11 cellular contexts compared by ENCODE assay signal in the genomic region with DNA sequence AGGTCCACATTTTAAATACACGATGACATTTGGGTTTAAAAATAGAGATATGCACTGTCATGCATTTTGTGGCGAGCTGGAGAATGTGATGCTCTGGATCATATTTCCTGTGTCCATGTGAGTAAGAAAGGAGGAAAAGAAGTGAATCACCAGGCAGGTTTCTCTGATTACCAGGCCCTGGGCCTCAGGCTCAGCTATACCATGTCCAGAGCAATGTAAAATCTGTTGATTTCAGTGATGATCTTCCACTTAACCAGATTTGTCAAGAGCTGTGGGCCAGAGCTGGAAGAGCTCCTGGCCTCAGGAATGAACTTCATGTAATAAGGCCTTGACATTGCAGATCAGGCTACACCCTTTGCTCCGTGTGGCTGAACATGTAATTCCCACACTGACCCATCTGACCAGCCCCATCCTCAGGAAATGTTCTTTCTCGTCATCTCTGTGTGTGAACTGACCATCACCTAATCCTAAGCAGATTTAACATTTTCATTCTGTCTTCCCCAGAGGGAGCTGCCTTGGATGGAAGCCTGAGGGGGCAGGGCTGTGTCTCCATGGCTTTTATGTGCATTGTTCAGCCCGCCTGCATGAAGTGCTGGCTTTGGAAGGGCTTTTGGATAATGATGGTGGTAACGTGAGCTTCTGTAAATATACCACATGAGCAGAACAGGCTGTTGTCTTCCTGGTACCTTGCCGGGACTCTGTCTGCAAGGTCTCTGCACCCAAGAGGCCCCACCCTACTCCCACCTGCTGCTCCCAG. TPM values are rescaled to one million over a fixed set of nuclear protein-coding genes. Genes with fewer than 3 reads are reported as not detected.
DNase-seq lines count a peak whose midpoint lies in the region; ATAC-seq and TF ChIP-seq lines count a peak whose summit lies in the region.
"Had no signal": no experiment of that assay in that cellular context is flagged by ENCODE, and none has a peak within 500 bp of the region (broad histone marks: within the 10 kb centered on the region; RNA-seq: fewer than 3 reads in every experiment).

No MANE protein-coding gene starts in this region.

- TF ChIP-seq CTCF in BJ (IDR thresholded peaks at IDR 0.05; ENCODE audit: insufficient read depth, low read depth, low read length): no peak

- ATAC-seq in GM19397 (IDR thresholded peaks at IDR 0.05; ENCODE audit: unreplicated experiment) (no peak), GM21515 (IDR thresholded peaks at IDR 0.05; ENCODE audit: unreplicated experiment) (no peak), HG03520 (IDR thresholded peaks at IDR 0.05; ENCODE audit: unreplicated experiment) (no peak)

- CTCF ChIA-PET in BJ (lab: Yijun Ruan, JAX): interaction anchor here (0.5 to 2.7 kb wide), 5 partner anchors 11 to 398 kb away, joined by 3 to 14 read pairs (median 3); no protein-coding TSS in a partner anchor

- H3K36me3 ChIP-seq in BJ (ENCODE audit: control insufficient read depth, insufficient read depth, low read length): no peaks in the 10 kb centered on the region

- POLR2A ChIA-PET in BJ (lab: Charles Lee): interaction anchor here (0.5 to 0.7 kb wide), 4 partner anchors 9 to 1624 kb away, joined by 3 read pairs; no protein-coding TSS in a partner anchor

- DNase-seq in BJ (ENCODE audit: low read depth) (peak; percentile 89), NCI-H1417 treated with DMSO at 0.1 percent for 48 hours (lab: John Stamatoyannopoulos, UW) (peak; percentile 45), SW 1271 (lab: John Stamatoyannopoulos, UW) (peak; percentile 29 to 68), kidney glomerular epithelial cell (lab: John Stamatoyannopoulos, UW) (peak; percentile 82), HuH-7 (ENCODE audit: low spot score) (no peak)
- DNase-seq: cortex of kidney, small intestine, T-helper 1 cell had no signal

- no peak overlapping the region for H3K4me3 ChIP-seq in BJ (ENCODE audit: low read depth, low read length)

- H3K27me3 ChIP-seq in BJ (ENCODE audit: control insufficient read depth, insufficient read depth, low read length): no peaks in the 10 kb centered on the region

RNA-seq across cellular contexts. Expression of gene CRACR2A, which starts 54.5 kb away (rescaled TPM):
- 1.4 TPM in 2 replicates for polyA plus RNA-seq in BJ (2011; rRNA removed)
- polyA minus RNA-seq in BJ (2011; rRNA and poly(A)+ RNA removed): 1.3 TPM in 2 replicates
